Comparison of ENCODE assay signal across 9 cellular contexts in genomic region chr10:42532996-42533395, GRCh38.
"Had no signal": no experiment of that assay in that cellular context is flagged by ENCODE, and none has a peak within 500 bp of the region (broad histone marks: within the 10 kb centered on the region; RNA-seq: fewer than 3 reads in every experiment).

No MANE protein-coding gene starts in this region.

- H3K4me1 ChIP-seq: HAP-1 had no signal

- DNase-seq: GM23248, GOT3, H7, H9, HCEC 1CT, HFFc6 had no signal

- H3K9ac ChIP-seq: GM23248 had no signal

- H2AFZ ChIP-seq: GM23248, GM23338 had no signal

- H3K27ac ChIP-seq: GM23248 had no signal

- H3K36me3 ChIP-seq: HAP-1 had no signal

- H3K4me3 ChIP-seq: GM23248, GM23338, HAP-1 had no signal

- ATAC-seq: GM23338, HCT116 had no signal

- H3K4me2 ChIP-seq: GM23338 had no signal
